In the genomic region with DNA sequence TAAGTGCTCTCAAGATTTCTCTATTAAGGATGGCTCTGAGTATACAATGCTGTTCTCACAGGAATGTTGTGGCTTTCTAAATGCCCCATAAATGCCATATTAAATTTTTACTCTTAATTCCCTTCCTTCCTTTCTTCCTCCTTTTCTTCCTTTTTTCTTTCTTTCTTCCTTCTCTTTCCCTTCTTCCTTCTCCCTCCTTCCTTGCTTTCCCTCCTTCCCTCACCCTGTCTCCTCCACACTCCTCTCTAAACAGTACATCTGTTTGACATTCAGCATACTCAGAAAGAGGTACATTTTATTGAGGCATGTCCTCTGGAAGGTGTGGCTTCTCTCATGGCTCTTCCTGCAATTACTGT, we compare ENCODE assay signal across 17 cellular contexts. TPM values are rescaled to one million over a fixed set of nuclear protein-coding genes. Genes with fewer than 3 reads are reported as not detected.
DNase-seq lines count a peak whose midpoint lies in the region; ATAC-seq and TF ChIP-seq lines count a peak whose summit lies in the region.
"Had no signal": no experiment of that assay in that cellular context is flagged by ENCODE, and none has a peak within 500 bp of the region (broad histone marks: within the 10 kb centered on the region; RNA-seq: fewer than 3 reads in every experiment).

No MANE protein-coding gene starts in this region.

- H3K27me3 ChIP-seq in GM23338 (ENCODE audit: insufficient read depth) (no peaks in the 10 kb centered on the region), liver (ENCODE audit: control insufficient read depth in 4 of 4, insufficient read depth in 4 of 4, low read length in 3 of 4) (no peaks in the 10 kb centered on the region)
- H3K27me3 ChIP-seq: BE2C had no signal

- H3K27ac ChIP-seq in GM23338 (ENCODE audit: low read depth) (no peak overlapping the region), liver (ENCODE audit: low read depth in 1 of 2, low read length in 2 of 2) (peak overlapping the region; percentile 68 to 93)
- H3K27ac ChIP-seq: C4-2B had no signal

- H3K4me3 ChIP-seq in GM23338, result no peak overlapping the region
- H3K4me3 ChIP-seq in epithelial cell of proximal tubule (ENCODE audit: low read depth, low read length), result peak overlapping the region; percentile 58
- H3K4me3 ChIP-seq in liver (ENCODE audit: low read depth in 1 of 3, low read length in 3 of 3), result no peak overlapping the region

- H3K27ac Mint-ChIP-seq in GM23338, result no peak overlapping the region
- H3K27ac Mint-ChIP-seq: CD4-positive, alpha-beta memory T cell; IgD-negative memory B cell had no signal

- H3K36me3 Mint-ChIP-seq in GM23338 (ENCODE audit: low read depth), result no peaks in the 10 kb centered on the region
- H3K36me3 Mint-ChIP-seq: CD4-positive, alpha-beta memory T cell; IgD-negative memory B cell had no signal

- peak overlapping the region in 1 of 2 donors; percentile 58 for H3K9ac ChIP-seq in liver (ENCODE audit: low read depth in 1 of 2, low read length in 2 of 2)

- no peaks in the 10 kb centered on the region for H3K79me2 ChIP-seq in GM23338 (replicated peaks; ENCODE audit: insufficient read depth)

- H3K9me3 Mint-ChIP-seq in GM23338, result no peaks in the 10 kb centered on the region
- H3K9me3 Mint-ChIP-seq: IgD-negative memory B cell had no signal

- DNase-seq in GM23338 (ENCODE audit: low spot score) (no peak), epithelial cell of proximal tubule (ENCODE audit: low read depth) (no peak), NCI-H82 treated with DMSO at 0.1 percent for 48 hours (lab: John Stamatoyannopoulos, UW; ENCODE audit: unreplicated experiment) (no peak), hypothalamus (lab: John Stamatoyannopoulos, UW) (no peak)
- DNase-seq in stimulated activated naive CD8-positive, alpha-beta T cell treated with anti-CD3 and anti-CD28 coated beads, Interleukin-15, Interleukin-2, amounts not matched to agents 100 U/mL and 50 U/mL, for 24 hours, result no peak
- DNase-seq: BE2C; CD4-positive, alpha-beta memory T cell; DMS153; EL; HCEC 1CT had no signal

- H3K36me3 ChIP-seq in GM23338 (ENCODE audit: insufficient read depth), result no peaks in the 10 kb centered on the region
- H3K36me3 ChIP-seq in liver (ENCODE audit: control insufficient read depth in 4 of 4, insufficient read depth in 3 of 4, low read depth in 1 of 4, low read length in 3 of 4), result no peaks in the 10 kb centered on the region
- H3K36me3 ChIP-seq: BE2C had no signal

- no peaks in the 10 kb centered on the region for H3K9me3 ChIP-seq in liver (ENCODE audit: control insufficient read depth in 4 of 4, low read length in 3 of 4)
- H3K9me3 ChIP-seq: BE2C had no signal

- H3K4me1 Mint-ChIP-seq in GM23338, result peaks cover 2% of the 10 kb centered on the region; the same call in 1 of the 3 replicates
- H3K4me1 Mint-ChIP-seq: CD4-positive, alpha-beta memory T cell had no signal

- TF ChIP-seq CTCF in GM23338 (conservative IDR thresholded peaks at IDR 0.05; ENCODE audit: low read depth in 2 of 2) (no peak), epithelial cell of proximal tubule (conservative IDR thresholded peaks at IDR 0.05; ENCODE audit: low read depth, low read length) (no peak), liver (IDR thresholded peaks at IDR 0.05; ENCODE audit: low read depth, low read length, missing input control) (no peak)

- H3K27me3 Mint-ChIP-seq in GM23338 (ENCODE audit: insufficient read depth, low read depth, poor library complexity), result no peaks in the 10 kb centered on the region

- ATAC-seq in GM23338 (no peak), HG02571 (IDR thresholded peaks at IDR 0.05; ENCODE audit: unreplicated experiment) (no peak)
- no peak for ATAC-seq in stimulated activated naive CD8-positive, alpha-beta T cell treated with anti-CD3 and anti-CD28 coated beads, Interleukin-15, Interleukin-2, amounts not matched to agents 100 U/mL and 50 U/mL, for 24 hours

- 0 out of 2 replicates have a peak overlapping the region, but pooled peaks have one; percentile 18 for H2AFZ ChIP-seq in GM23338

- no peaks in the 10 kb centered on the region for H3K9me2 ChIP-seq in GM23338 (ENCODE audit: insufficient read depth)

- no peak for TF ChIP-seq RAD21 in liver (IDR thresholded peaks at IDR 0.05)

- H3K4me3 Mint-ChIP-seq in GM23338, result no peak overlapping the region
- H3K4me3 Mint-ChIP-seq: CD4-positive, alpha-beta memory T cell; IgD-negative memory B cell had no signal

- H4K20me1 ChIP-seq in GM23338 (replicated peaks; ENCODE audit: insufficient read depth), result no peaks in the 10 kb centered on the region

- no peaks in the 10 kb centered on the region for H3K4me1 ChIP-seq in GM23338 (ENCODE audit: insufficient read depth)
- peaks cover 0 to 37% (median 20%) of the 10 kb centered on the region in 4 donors for H3K4me1 ChIP-seq in liver (ENCODE audit: control insufficient read depth in 4 of 4, insufficient read depth in 4 of 4, low read length in 3 of 4)
- H3K4me1 ChIP-seq: BE2C had no signal

- H3F3A ChIP-seq in GM23338 (replicated peaks; ENCODE audit: low read depth), result no peaks in the 10 kb centered on the region

- H3K4me2 ChIP-seq in GM23338, result no peak overlapping the region

TF ChIP-seq in GM23338, 12 proteins besides CTCF, POLR2A, EP300 and RAD21:
- TF ChIP-seq, protein P1, sequence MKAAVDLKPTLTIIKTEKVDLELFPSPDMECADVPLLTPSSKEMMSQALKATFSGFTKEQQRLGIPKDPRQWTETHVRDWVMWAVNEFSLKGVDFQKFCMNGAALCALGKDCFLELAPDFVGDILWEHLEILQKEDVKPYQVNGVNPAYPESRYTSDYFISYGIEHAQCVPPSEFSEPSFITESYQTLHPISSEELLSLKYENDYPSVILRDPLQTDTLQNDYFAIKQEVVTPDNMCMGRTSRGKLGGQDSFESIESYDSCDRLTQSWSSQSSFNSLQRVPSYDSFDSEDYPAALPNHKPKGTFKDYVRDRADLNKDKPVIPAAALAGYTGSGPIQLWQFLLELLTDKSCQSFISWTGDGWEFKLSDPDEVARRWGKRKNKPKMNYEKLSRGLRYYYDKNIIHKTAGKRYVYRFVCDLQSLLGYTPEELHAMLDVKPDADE (IDR thresholded peaks at IDR 0.05), result no peak
- TF ChIP-seq NANOG (IDR thresholded peaks at IDR 0.05; ENCODE audit: borderline replicate concordance), result no peak
- TF ChIP-seq POLR2AphosphoS5 (IDR thresholded peaks at IDR 0.05; ENCODE audit: low read depth), result no peak

TF ChIP-seq in liver, 16 proteins besides CTCF, POLR2A, EP300 and RAD21 (continues in another document):
- TF ChIP-seq HNF4A (conservative IDR thresholded peaks at IDR 0.05) (no peak), NR2F2 (IDR thresholded peaks at IDR 0.05) (no peak), FOXA2 (IDR thresholded peaks at IDR 0.05) (no peak), HNF4G (IDR thresholded peaks at IDR 0.05) (no peak), FOXA1 (IDR thresholded peaks at IDR 0.05) (no peak), RXRA (IDR thresholded peaks at IDR 0.05) (no peak), YY1 (IDR thresholded peaks at IDR 0.05) (no peak), EGR1 (IDR thresholded peaks at IDR 0.05; ENCODE audit: low read depth in 2 of 2) (no peak)
- TF ChIP-seq, protein P2, sequence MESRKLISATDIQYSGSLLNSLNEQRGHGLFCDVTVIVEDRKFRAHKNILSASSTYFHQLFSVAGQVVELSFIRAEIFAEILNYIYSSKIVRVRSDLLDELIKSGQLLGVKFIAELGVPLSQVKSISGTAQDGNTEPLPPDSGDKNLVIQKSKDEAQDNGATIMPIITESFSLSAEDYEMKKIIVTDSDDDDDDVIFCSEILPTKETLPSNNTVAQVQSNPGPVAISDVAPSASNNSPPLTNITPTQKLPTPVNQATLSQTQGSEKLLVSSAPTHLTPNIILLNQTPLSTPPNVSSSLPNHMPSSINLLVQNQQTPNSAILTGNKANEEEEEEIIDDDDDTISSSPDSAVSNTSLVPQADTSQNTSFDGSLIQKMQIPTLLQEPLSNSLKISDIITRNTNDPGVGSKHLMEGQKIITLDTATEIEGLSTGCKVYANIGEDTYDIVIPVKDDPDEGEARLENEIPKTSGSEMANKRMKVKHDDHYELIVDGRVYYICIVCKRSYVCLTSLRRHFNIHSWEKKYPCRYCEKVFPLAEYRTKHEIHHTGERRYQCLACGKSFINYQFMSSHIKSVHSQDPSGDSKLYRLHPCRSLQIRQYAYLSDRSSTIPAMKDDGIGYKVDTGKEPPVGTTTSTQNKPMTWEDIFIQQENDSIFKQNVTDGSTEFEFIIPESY (IDR thresholded peaks at IDR 0.05), result no peak
- TF ChIP-seq, protein P3, sequence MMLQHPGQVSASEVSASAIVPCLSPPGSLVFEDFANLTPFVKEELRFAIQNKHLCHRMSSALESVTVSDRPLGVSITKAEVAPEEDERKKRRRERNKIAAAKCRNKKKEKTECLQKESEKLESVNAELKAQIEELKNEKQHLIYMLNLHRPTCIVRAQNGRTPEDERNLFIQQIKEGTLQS (IDR thresholded peaks at IDR 0.05), result no peak

RNA-seq across cellular contexts. Expression of a gene that starts 0.4 kb away (rescaled TPM):
- total RNA-seq in GM23338 (2014; rRNA removed; shearing (Covaris generic)), result not detected in 2 replicates
- not detected in 2 replicates for polyA plus RNA-seq in GM23338 (2016; fragmentation: Nextera tagmentation; extraction: Ambion mirVana)
- not detected in 2 replicates for total RNA-seq in epithelial cell of proximal tubule
- total RNA-seq in liver, result 10 to 100 TPM; 11.1 to 25.8 TPM
- 10 to 100 TPM in 1 of 2 donors, 1 to 10 TPM in 1; 3.9 to 11.7 TPM for polyA plus RNA-seq in liver
- total RNA-seq: H4, HT-29 had no signal
- polyA plus RNA-seq: AG04450; CD4-positive, alpha-beta memory T cell; IgD-negative memory B cell had no signal

RNA-seq across cellular contexts. Expression of a gene that starts 41.8 kb away (rescaled TPM):
- total RNA-seq in GM23338 (2014; rRNA removed; shearing (Covaris generic)), result 0.27 TPM in 1 of 2 replicates, not detected in the other
- polyA plus RNA-seq in GM23338 (2016; fragmentation: Nextera tagmentation; extraction: Ambion mirVana), result not detected in 2 replicates
- not detected in 2 replicates for total RNA-seq in epithelial cell of proximal tubule
- 10 to 100 TPM in 1 of 2 donors, 1 to 10 TPM in 1; 1.6 to 13.6 TPM for total RNA-seq in liver
- polyA plus RNA-seq in liver, result 10 to 100 TPM in 1 of 2 donors, 1 to 10 TPM in 1; 8.3 to 23.2 TPM
- total RNA-seq: HT-29 had no signal
- polyA plus RNA-seq: IgD-negative memory B cell had no signal

Comparison
In these comparisons a context has a peak if more than half of its experiments do, and no peak if none do; other contexts are left out.
1. RNA of a gene that starts 0.4 kb away (total RNA-seq): 11.1 to 25.8 TPM in liver; not detected in GM23338 and not detected in epithelial cell of proximal tubule; every median in the first group is over 10 times any median in the second.